8 cellular contexts compared by ENCODE assay signal in genomic region chr6:150600302-150601017, GRCh38. TPM values are rescaled to one million over a fixed set of nuclear protein-coding genes. Genes with fewer than 3 reads are reported as not detected.
DNase-seq lines count a peak whose midpoint lies in the region; ATAC-seq, FAIRE-seq and TF ChIP-seq lines count a peak whose summit lies in the region.

No MANE protein-coding gene starts in this region.

- peak overlapping the region; percentile 88 for H3K27ac Mint-ChIP-seq in activated CD4-positive, alpha-beta memory T cell treated with anti-CD3 and anti-CD28 coated beads for 36 hours

- peaks cover 61% of the 10 kb centered on the region for H3K27me3 ChIP-seq in ectodermal cell (ENCODE audit: control insufficient read depth, insufficient read depth, low read length, poor library complexity, severe bottlenecking)

- ATAC-seq in A549 = peak; percentile 90 to 94
- peak; percentile 46 for ATAC-seq in GM18508 (IDR thresholded peaks at IDR 0.05; ENCODE audit: insufficient read depth, unreplicated experiment)
- ATAC-seq in HG03025 (IDR thresholded peaks at IDR 0.05; ENCODE audit: low FRiP score, unreplicated experiment) = peak; percentile 59

- H3K4me3 ChIP-seq in A549 = peak overlapping the region; percentile 56
- H3K4me3 ChIP-seq in ectodermal cell (ENCODE audit: insufficient read depth, low read depth, low read length) = peak overlapping the region; percentile 78

- POLR2A ChIA-PET in A549 (lab: Yijun Ruan, JAX) = interaction anchor here (0.6 to 1.0 kb wide), 2 partner anchors 8 to 11 kb away, joined by 3 read pairs; no protein-coding TSS in a partner anchor
- POLR2A ChIA-PET in activated CD4-positive, alpha-beta memory T cell treated with anti-CD3 and anti-CD28 coated beads for 36 hours (lab: Charles Lee) = interaction anchor here (0.9 to 2.6 kb wide), 6 partner anchors 31 to 213 kb away, joined by 3 to 13 read pairs (median 7); no protein-coding TSS in a partner anchor

- peak overlapping the region; percentile 84 for H3K4me3 Mint-ChIP-seq in activated CD4-positive, alpha-beta memory T cell treated with anti-CD3 and anti-CD28 coated beads for 36 hours

- intact Hi-C loops in activated CD4-positive, alpha-beta memory T cell treated with anti-CD3 and anti-CD28 coated beads for 36 hours (cut with micrococcal nuclease) = loop anchor here (1.0 to 2.0 kb wide), 4 partner anchors 18 to 213 kb away; no protein-coding TSS in a partner anchor

- TF ChIP-seq POLR2A in A549 (IDR thresholded peaks at IDR 0.05; ENCODE audit: low read length) = no peak

- H3K27me3 Mint-ChIP-seq in activated CD4-positive, alpha-beta memory T cell treated with anti-CD3 and anti-CD28 coated beads for 36 hours = peaks cover 48% of the 10 kb centered on the region

- CTCF ChIA-PET in A549 (lab: Yijun Ruan, JAX) = interaction anchor here (0.6 to 1.6 kb wide), 10 partner anchors 10 to 215 kb away, joined by 3 to 6 read pairs (median 3); no protein-coding TSS in a partner anchor
- CTCF ChIA-PET in activated CD4-positive, alpha-beta memory T cell treated with anti-CD3 and anti-CD28 coated beads for 36 hours (lab: Charles Lee) = interaction anchor here (0.6 to 1.7 kb wide), 13 partner anchors 8 to 529 kb away, joined by 3 to 17 read pairs (median 4); no protein-coding TSS in a partner anchor

- no peaks in the 10 kb centered on the region for H3K36me3 Mint-ChIP-seq in activated CD4-positive, alpha-beta memory T cell treated with anti-CD3 and anti-CD28 coated beads for 36 hours

- TF ChIP-seq EP300 in A549 (IDR thresholded peaks at IDR 0.05) = no peak

- H3K9me3 Mint-ChIP-seq in activated CD4-positive, alpha-beta memory T cell treated with anti-CD3 and anti-CD28 coated beads for 36 hours = no peaks in the 10 kb centered on the region

- 3% methylated on average over 11 of the region's 69 CpGs for WGBS in A549 (ENCODE audit: missing lambda C conversion rate)
- WGBS in ectodermal cell, 2 experiments = 0% methylated on average over 69 of the region's 69 CpGs

- H3K4me1 ChIP-seq in A549 = no peaks in the 10 kb centered on the region; the same call in 2 of the 3 replicates
- H3K4me1 ChIP-seq in ectodermal cell (ENCODE audit: control insufficient read depth, insufficient read depth, low read length) = peaks cover 4% of the 10 kb centered on the region

- TF ChIP-seq RAD21 in A549 (conservative IDR thresholded peaks at IDR 0.05 in 1 of 2, IDR thresholded peaks at IDR 0.05 in 1 of 2) = peak in 1 of 2 experiments; percentile 16; a peak in 1 of 5 replicates

- H3K9me3 ChIP-seq in A549 = no peaks in the 10 kb centered on the region
- H3K9me3 ChIP-seq in ectodermal cell (ENCODE audit: control insufficient read depth, low read length) = no peaks in the 10 kb centered on the region

- no peak for FAIRE-seq in A549 (lab: Jason Lieb, UNC)

- H3K27ac ChIP-seq in A549 (peak overlapping the region; percentile 62 to 79; a peak in 5 of 6 replicates), ectodermal cell (ENCODE audit: insufficient read depth, low read depth, low read length, poor library complexity, severe bottlenecking) (peak overlapping the region; percentile 33)

- no peaks in the 10 kb centered on the region for H3K36me3 ChIP-seq in ectodermal cell (ENCODE audit: control insufficient read depth, insufficient read depth, low read length)

- peak; percentile 63 to 79 for DNase-seq in A549 (ENCODE audit: low read depth in 1 of 2, low spot score in 1 of 2)
- peak; percentile 80 for DNase-seq in NCI-H2171 treated with DMSO at 0.1 percent for 48 hours (lab: John Stamatoyannopoulos, UW)
- DNase-seq in activated CD4-positive, alpha-beta memory T cell treated with anti-CD3 and anti-CD28 coated beads for 36 hours = peak; percentile 89
- DNase-seq in medulla oblongata (ENCODE audit: extremely low spot score) = peak; percentile 65
- DNase-seq in stimulated activated CD8-positive, alpha-beta memory T cell treated with anti-CD3 and anti-CD28 coated beads, Interleukin-12 subunit alpha, Interleukin-12 subunit beta, amount 100 ng/mL, for 24 hours (ENCODE audit: extremely low read depth) = peak; percentile 20

- no peak; the same call in 2 of the 3 replicates for TF ChIP-seq CTCF in A549 (IDR thresholded peaks at IDR 0.05)

- H3K4me2 ChIP-seq in A549 = peak overlapping the region; percentile 100

- H3K4me1 Mint-ChIP-seq in activated CD4-positive, alpha-beta memory T cell treated with anti-CD3 and anti-CD28 coated beads for 36 hours (ENCODE audit: low read depth) = peaks cover 19% of the 10 kb centered on the region

TF ChIP-seq in A549, 52 proteins besides CTCF, POLR2A, EP300 and RAD21:
- TF ChIP-seq RFX5 (IDR thresholded peaks at IDR 0.05) = no peak
- TF ChIP-seq EHF (CRISPR knock-in tag; IDR thresholded peaks at IDR 0.05) = no peak
- no peak for TF ChIP-seq CHD2 (IDR thresholded peaks at IDR 0.05; ENCODE audit: low read length, partially characterized antibody)
- no peak for TF ChIP-seq TP53 (CRISPR knock-in tag; IDR thresholded peaks at IDR 0.05)
- TF ChIP-seq MAFK (IDR thresholded peaks at IDR 0.05; ENCODE audit: partially characterized antibody) = no peak
- no peak for TF ChIP-seq GATA3 (IDR thresholded peaks at IDR 0.05; ENCODE audit: borderline replicate concordance)

RNA-seq across cellular contexts. Expression of gene PLEKHG1, which starts 0.8 kb away (rescaled TPM):
- 0.93 and 1.2 TPM in 2 replicates for polyA plus RNA-seq in A549 (2011; rRNA removed)
- 0.08 and 0.16 TPM in 2 replicates for polyA plus RNA-seq in A549 (2012; cell fraction: cytosol; rRNA removed)
- polyA plus RNA-seq in A549 (2012; cell fraction: nucleus; rRNA removed) = 0.10 and 0.11 TPM in 2 replicates
- polyA plus RNA-seq in A549 (2017; fragmentation: RNase III; extraction: RNeasy Plus Mini Kit Qiagen cat#74134 plus additional on column Dnase treatment) = 0.17 to 0.40 TPM (median 0.17 TPM) in 3 replicates
- 2.5 and 4.1 TPM in 2 replicates for polyA minus RNA-seq in A549 (2011; rRNA and poly(A)+ RNA removed)
- 1 to 10 TPM; 5.0 to 6.7 TPM for total RNA-seq in activated CD4-positive, alpha-beta memory T cell treated with anti-CD3 and anti-CD28 coated beads for 36 hours
- polyA plus RNA-seq in ectodermal cell (2013, experiment 1 of 4) = 7.9 TPM
- 7.0 TPM for polyA plus RNA-seq in ectodermal cell (2013, experiment 2 of 4)
- polyA plus RNA-seq in ectodermal cell (2013, experiment 3 of 4) = 6.3 TPM
- polyA plus RNA-seq in ectodermal cell (2013, experiment 4 of 4) = 6.3 TPM

Comparison
In these comparisons a context has a peak if more than half of its experiments do, and no peak if none do; other contexts are left out.
1. Peak in every context shown above with its lines: DNase-seq, ATAC-seq, H3K4me3 ChIP-seq and H3K27ac ChIP-seq.
2. DNase-seq: peak in every context shown above with its lines; median percentile 89 in activated CD4-positive, alpha-beta memory T cell treated with anti-CD3 and anti-CD28 coated beads for 36 hours; 80 in NCI-H2171 treated with DMSO at 0.1 percent for 48 hours; 71 in A549; 65 in medulla oblongata; 20 in stimulated activated CD8-positive, alpha-beta memory T cell treated with anti-CD3 and anti-CD28 coated beads, Interleukin-12 subunit alpha, Interleukin-12 subunit beta, amount 100 ng/mL, for 24 hours.